ENCODE assay signal across 7 cellular contexts in genomic region chr19:1624458-1624857, GRCh38. TPM values are rescaled to one million over a fixed set of nuclear protein-coding genes. Genes with fewer than 3 reads are reported as not detected.
DNase-seq lines count a peak whose midpoint lies in the region; ATAC-seq lines count a peak whose summit lies in the region.

No MANE protein-coding gene starts in this region.

- no peaks in the 10 kb centered on the region for H3K4me1 Mint-ChIP-seq in activated CD8-positive, alpha-beta memory T cell treated with anti-CD3 and anti-CD28 coated beads, Interleukin-2, amount 10 ng/mL, durations not matched to agents 7 days and 5 days
- H3K4me1 Mint-ChIP-seq in natural killer cell treated with Interleukin-12 subunit alpha and Interleukin-12 subunit beta and Interleukin-15 and Interleukin-18, amount 100 ng/mL, for 72 hours (ENCODE audit: low read depth in 2 of 2) = peaks cover 0 to 5% of the 10 kb centered on the region in 2 donors

- no peak overlapping the region for H3K4me3 Mint-ChIP-seq in activated CD8-positive, alpha-beta memory T cell treated with anti-CD3 and anti-CD28 coated beads, Interleukin-2, amount 10 ng/mL, durations not matched to agents 7 days and 5 days
- no peak overlapping the region for H3K4me3 Mint-ChIP-seq in natural killer cell treated with Interleukin-12 subunit alpha and Interleukin-12 subunit beta and Interleukin-15 and Interleukin-18, amount 100 ng/mL, for 72 hours

- no peak overlapping the region for H3K27ac Mint-ChIP-seq in activated CD8-positive, alpha-beta memory T cell treated with anti-CD3 and anti-CD28 coated beads, Interleukin-2, amount 10 ng/mL, durations not matched to agents 7 days and 5 days
- no peak overlapping the region for H3K27ac Mint-ChIP-seq in natural killer cell treated with Interleukin-12 subunit alpha and Interleukin-12 subunit beta and Interleukin-15 and Interleukin-18, amount 100 ng/mL, for 72 hours

- no peaks in the 10 kb centered on the region for H3K9me3 Mint-ChIP-seq in activated CD8-positive, alpha-beta memory T cell treated with anti-CD3 and anti-CD28 coated beads, Interleukin-2, amount 10 ng/mL, durations not matched to agents 7 days and 5 days (ENCODE audit: low read depth)
- H3K9me3 Mint-ChIP-seq in natural killer cell treated with Interleukin-12 subunit alpha and Interleukin-12 subunit beta and Interleukin-15 and Interleukin-18, amount 100 ng/mL, for 72 hours = no peaks in the 10 kb centered on the region

- CTCF ChIA-PET in activated CD8-positive, alpha-beta memory T cell treated with anti-CD3 and anti-CD28 coated beads, Interleukin-2, amount 10 ng/mL, durations not matched to agents 7 days and 5 days (lab: Charles Lee) = interaction anchor here (0.9 kb wide), 1 partner anchor 48 kb away, joined by 4 read pairs; no protein-coding TSS in a partner anchor

- no peaks in the 10 kb centered on the region for H3K27me3 Mint-ChIP-seq in activated CD8-positive, alpha-beta memory T cell treated with anti-CD3 and anti-CD28 coated beads, Interleukin-2, amount 10 ng/mL, durations not matched to agents 7 days and 5 days
- H3K27me3 Mint-ChIP-seq in natural killer cell treated with Interleukin-12 subunit alpha and Interleukin-12 subunit beta and Interleukin-15 and Interleukin-18, amount 100 ng/mL, for 72 hours = no peaks in the 10 kb centered on the region

- DNase-seq in GM03348 (ENCODE audit: low spot score) (peak; percentile 60), M059J (ENCODE audit: low read depth) (peak; percentile 14), fibroblast of gingiva (ENCODE audit: low read depth) (peak; percentile 37), amniotic stem cell (lab: John Stamatoyannopoulos, UW) (no peak)
- DNase-seq in activated CD8-positive, alpha-beta memory T cell treated with anti-CD3 and anti-CD28 coated beads, Interleukin-2, amount 10 ng/mL, durations not matched to agents 7 days and 5 days = peak; percentile 52
- DNase-seq in natural killer cell treated with Interleukin-12 subunit alpha and Interleukin-12 subunit beta and Interleukin-15 and Interleukin-18, amount 100 ng/mL, for 72 hours (ENCODE audit: low spot score) = no peak

- H3K36me3 Mint-ChIP-seq in activated CD8-positive, alpha-beta memory T cell treated with anti-CD3 and anti-CD28 coated beads, Interleukin-2, amount 10 ng/mL, durations not matched to agents 7 days and 5 days = no peaks in the 10 kb centered on the region
- no peaks in the 10 kb centered on the region for H3K36me3 Mint-ChIP-seq in natural killer cell treated with Interleukin-12 subunit alpha and Interleukin-12 subunit beta and Interleukin-15 and Interleukin-18, amount 100 ng/mL, for 72 hours

- ATAC-seq in activated CD8-positive, alpha-beta memory T cell treated with anti-CD3 and anti-CD28 coated beads, Interleukin-2, amount 10 ng/mL, durations not matched to agents 7 days and 5 days = peak; percentile 71
- peak; percentile 43 to 59 for ATAC-seq in natural killer cell treated with Interleukin-12 subunit alpha and Interleukin-12 subunit beta and Interleukin-15 and Interleukin-18, amount 100 ng/mL, for 72 hours
- ATAC-seq in HG02678 (IDR thresholded peaks at IDR 0.05; ENCODE audit: unreplicated experiment) = no peak

RNA-seq across cellular contexts. Expression of gene UQCR11, which starts 19.2 kb away (rescaled TPM):
- 87.1 and 105 TPM in 2 replicates for total RNA-seq in M059J (2014; rRNA removed; shearing (Covaris generic))
- 100 to 1,000 TPM; 192 to 196 TPM for total RNA-seq in activated CD8-positive, alpha-beta memory T cell treated with anti-CD3 and anti-CD28 coated beads, Interleukin-2, amount 10 ng/mL, durations not matched to agents 7 days and 5 days
- 100 to 1,000 TPM; 179 to 184 TPM for total RNA-seq in natural killer cell treated with Interleukin-12 subunit alpha and Interleukin-12 subunit beta and Interleukin-15 and Interleukin-18, amount 100 ng/mL, for 72 hours

RNA-seq across cellular contexts. Expression of gene TCF3, which starts 28.0 kb away (rescaled TPM):
- 38.1 and 90.7 TPM in 2 replicates for total RNA-seq in M059J (2014; rRNA removed; shearing (Covaris generic))
- 100 to 1,000 TPM; 116 to 124 TPM for total RNA-seq in activated CD8-positive, alpha-beta memory T cell treated with anti-CD3 and anti-CD28 coated beads, Interleukin-2, amount 10 ng/mL, durations not matched to agents 7 days and 5 days
- total RNA-seq in natural killer cell treated with Interleukin-12 subunit alpha and Interleukin-12 subunit beta and Interleukin-15 and Interleukin-18, amount 100 ng/mL, for 72 hours = 10 to 100 TPM; 60.4 to 87.9 TPM

RNA-seq across cellular contexts. Expression of gene MBD3, which starts 31.8 kb away (rescaled TPM):
- 64.9 and 116 TPM in 2 replicates for total RNA-seq in M059J (2014; rRNA removed; shearing (Covaris generic))
- total RNA-seq in activated CD8-positive, alpha-beta memory T cell treated with anti-CD3 and anti-CD28 coated beads, Interleukin-2, amount 10 ng/mL, durations not matched to agents 7 days and 5 days = 100 to 1,000 TPM in 1 of 2 experiments, 10 to 100 TPM in 1; 87.4 to 101 TPM
- total RNA-seq in natural killer cell treated with Interleukin-12 subunit alpha and Interleukin-12 subunit beta and Interleukin-15 and Interleukin-18, amount 100 ng/mL, for 72 hours = 100 to 1,000 TPM in 1 of 2 donors, 10 to 100 TPM in 1; 92.5 to 233 TPM

RNA-seq across cellular contexts. Expression of gene MEX3D, which starts 56.3 kb away (rescaled TPM):
- 16.5 and 48.0 TPM in 2 replicates for total RNA-seq in M059J (2014; rRNA removed; shearing (Covaris generic))
- 1 to 10 TPM; 7.6 to 9.5 TPM for total RNA-seq in activated CD8-positive, alpha-beta memory T cell treated with anti-CD3 and anti-CD28 coated beads, Interleukin-2, amount 10 ng/mL, durations not matched to agents 7 days and 5 days
- total RNA-seq in natural killer cell treated with Interleukin-12 subunit alpha and Interleukin-12 subunit beta and Interleukin-15 and Interleukin-18, amount 100 ng/mL, for 72 hours = 1 to 10 TPM; 6.8 to 7.4 TPM

Comparison
In these comparisons a context has a peak if more than half of its experiments do, and no peak if none do; other contexts are left out.
1. DNase-seq: peak in GM03348 (single experiment), M059J (single experiment), activated CD8-positive, alpha-beta memory T cell treated with anti-CD3 and anti-CD28 coated beads, Interleukin-2, amount 10 ng/mL, durations not matched to agents 7 days and 5 days (single experiment) and fibroblast of gingiva (single experiment); none in natural killer cell treated with Interleukin-12 subunit alpha and Interleukin-12 subunit beta and Interleukin-15 and Interleukin-18, amount 100 ng/mL, for 72 hours (single experiment) and amniotic stem cell (single experiment).